ENCODE assay signal across 1 cellular context in the genomic region with DNA sequence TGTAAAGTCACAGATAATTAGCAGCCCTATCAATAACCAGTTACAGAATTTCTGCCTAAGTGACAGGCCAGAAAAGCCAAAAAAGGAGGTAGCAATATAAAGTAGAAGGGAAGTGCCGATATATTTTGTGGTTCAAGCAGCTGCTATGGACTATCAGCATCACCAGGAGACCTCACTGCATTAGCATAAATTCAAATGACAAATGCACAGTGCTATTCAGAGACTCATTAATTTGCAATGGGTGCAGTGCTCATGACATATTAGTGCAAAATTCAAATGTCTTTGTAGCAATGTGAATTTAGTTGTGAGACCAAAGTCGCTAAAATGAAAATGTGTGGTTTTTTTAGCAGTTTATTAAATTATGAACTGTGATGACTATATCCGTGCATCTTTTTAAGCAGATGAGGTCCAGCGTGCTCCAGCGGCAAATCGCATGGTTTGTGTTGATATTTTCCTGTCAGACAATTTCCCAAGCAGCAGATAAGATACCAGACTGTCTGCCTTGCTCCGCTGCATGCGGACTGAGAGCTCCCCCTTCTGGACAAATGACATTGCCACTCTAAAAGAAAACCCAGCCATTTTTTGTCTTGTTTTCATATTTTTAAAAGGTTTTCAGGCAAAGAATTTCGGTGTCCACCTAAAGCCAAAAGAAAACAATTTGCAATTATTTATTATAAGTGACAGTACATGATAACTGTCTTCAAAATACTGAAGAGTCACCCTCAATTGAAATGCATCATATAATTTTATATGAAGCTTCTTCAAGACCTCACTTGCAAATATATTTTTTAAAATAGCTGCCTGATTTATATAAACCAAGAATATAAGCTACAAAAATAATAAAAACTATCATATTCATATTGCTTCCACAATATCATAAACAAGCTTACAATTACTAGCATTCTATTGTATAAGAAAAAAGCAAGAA.
TF ChIP-seq lines count a peak whose summit lies in the region.

No MANE protein-coding gene starts in this region.

TF ChIP-seq in IMR-90, 13 proteins besides CTCF, POLR2A, EP300 and RAD21:
- TF ChIP-seq RCOR1 (IDR thresholded peaks at IDR 0.05; ENCODE audit: insufficient replicate concordance, low read length) (no peak), SMC3 (IDR thresholded peaks at IDR 0.05; ENCODE audit: low read depth, low read length) (peak; percentile 76)
